19 cellular contexts compared by ENCODE assay signal in genomic region chr4:22695011-22695410, GRCh38. TPM values are rescaled to one million over a fixed set of nuclear protein-coding genes. Genes with fewer than 3 reads are reported as not detected.
"Had no signal": no experiment of that assay in that cellular context is flagged by ENCODE, and none has a peak within 500 bp of the region (broad histone marks: within the 10 kb centered on the region; RNA-seq: fewer than 3 reads in every experiment).

No MANE protein-coding gene starts in this region.

- H3K4me3 ChIP-seq: MG63 had no signal

- H3K36me3 ChIP-seq: MG63 had no signal

- H3K9me3 ChIP-seq: MG63, SK-N-SH had no signal

- DNase-seq: IMR-90, Karpas-422, KG1, MG63, NCI-H1092, NCI-H1436, NCI-H187, NCI-H2029, NCI-H2081 treated with DMSO at 0.1 percent for 48 hours, NCI-H2171, NCI-H226, NCI-H446, NCI-H510A, NCI-H524 treated with DMSO at 0.1 percent for 48 hours, NCI-H748 treated with DMSO at 0.1 percent for 48 hours, SHP77, SK-N-SH had no signal

- H3K9ac ChIP-seq: SK-N-SH had no signal

- H3K27ac ChIP-seq: RWPE1 had no signal

- H3K27me3 ChIP-seq: MG63 had no signal

RNA-seq across cellular contexts. Expression of gene GBA3, which starts 2.3 kb away (rescaled TPM):
- total RNA-seq: HT-29, IMR-90 had no signal
- polyA plus RNA-seq: IMR-90, SK-N-SH had no signal
